Comparison of ENCODE assay signal across 17 cellular contexts in genomic region chr6:47697925-47698324, GRCh38. TPM values are rescaled to one million over a fixed set of nuclear protein-coding genes. Genes with fewer than 3 reads are reported as not detected.
"Had no signal": no experiment of that assay in that cellular context is flagged by ENCODE, and none has a peak within 500 bp of the region (broad histone marks: within the 10 kb centered on the region; RNA-seq: fewer than 3 reads in every experiment).

No MANE protein-coding gene starts in this region.

- H3K9me3 ChIP-seq: heart right ventricle, right lobe of liver, spleen, stomach, thoracic aorta had no signal

- H3K4me3 ChIP-seq: heart right ventricle, right lobe of liver, spleen, stomach, thoracic aorta had no signal

- ATAC-seq: activated CD8-positive, alpha-beta T cell treated with anti-CD3 and anti-CD28 coated beads for 36 hours; left lobe of liver; right lobe of liver had no signal

- DNase-seq: activated B cell treated with CpG ODN at 0.5 μM for 24 hours; activated CD8-positive, alpha-beta memory T cell treated with anti-CD3 and anti-CD28 coated beads, Interleukin-2, amount 50 U/mL, for 4 hours; activated effector memory CD4-positive, alpha-beta T cell treated with anti-CD3 and anti-CD28 coated beads, Interleukin-2, amount 50 U/mL, for 16 hours; cortex of kidney; effector memory CD4-positive, alpha-beta T cell; heart right ventricle; occipital lobe; right lobe of liver; spleen; stomach; T-helper 2 cell had no signal

- H3K27me3 ChIP-seq: heart right ventricle, right lobe of liver, spleen, stomach had no signal

- H3K36me3 ChIP-seq: heart right ventricle, right lobe of liver, spleen, stomach, thoracic aorta had no signal

- H3K27ac ChIP-seq: heart right ventricle, right lobe of liver, spleen, stomach, thoracic aorta had no signal

- FAIRE-seq: frontal cortex, TTC549 had no signal

- H3K4me1 ChIP-seq: heart right ventricle, right lobe of liver, spleen, stomach had no signal

RNA-seq across cellular contexts. Expression of gene ADGRF4, which starts 0.5 kb away (rescaled TPM):
- total RNA-seq: activated B cell treated with CpG ODN at 0.5 μM for 24 hours; activated CD8-positive, alpha-beta T cell treated with anti-CD3 and anti-CD28 coated beads for 36 hours; fibroblast of lung; frontal cortex; left lobe of liver; occipital lobe; right lobe of liver; spleen; stomach; thoracic aorta had no signal
- polyA plus RNA-seq: fibroblast of lung, spleen had no signal
